In the genomic region with DNA sequence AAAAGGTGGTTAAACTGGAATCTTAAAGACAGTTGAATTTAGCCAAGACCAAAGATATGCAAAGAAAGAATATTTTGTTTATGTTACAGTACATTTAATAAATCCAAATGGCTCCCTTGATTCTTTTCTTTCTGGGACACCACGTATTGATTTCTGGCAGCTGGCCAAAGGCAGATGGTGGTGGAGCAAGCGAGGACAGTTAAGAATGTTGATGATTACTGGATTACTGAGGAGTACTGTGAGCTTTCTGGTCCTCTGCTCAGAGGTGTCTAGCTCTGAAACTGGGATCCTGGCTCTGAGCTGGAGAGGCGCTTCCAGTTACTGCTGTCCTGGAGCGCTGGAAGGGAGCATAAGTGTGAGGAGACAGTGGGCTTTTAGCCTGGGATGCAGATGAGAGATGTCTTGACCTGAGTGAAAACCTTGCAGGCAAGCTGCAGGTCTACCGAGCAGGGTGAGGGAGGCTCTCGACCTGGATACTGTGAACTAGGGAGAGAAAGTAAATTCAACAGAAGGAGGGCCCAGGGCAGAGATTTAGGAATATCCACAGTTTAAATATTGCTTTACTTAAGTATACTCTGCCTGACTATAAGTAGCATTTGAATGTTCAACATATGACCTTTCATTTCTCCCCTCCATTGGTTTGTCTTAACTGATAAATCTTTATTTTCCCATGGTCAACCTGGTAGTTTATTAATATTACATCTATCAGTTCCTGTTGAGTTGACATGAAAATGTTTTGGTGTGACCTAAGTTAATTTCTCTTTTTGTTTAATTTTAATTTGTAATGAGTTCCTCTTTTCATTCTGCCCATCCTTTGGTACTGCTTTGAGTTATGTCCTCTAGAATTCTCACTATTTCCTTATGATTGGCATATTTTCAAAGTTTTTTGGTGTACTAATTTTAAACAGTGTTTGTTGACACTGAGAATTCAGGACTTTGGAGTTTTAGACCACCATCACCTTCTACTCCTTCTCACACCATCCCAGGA, we compare ENCODE assay signal across 14 cellular contexts. TPM values are rescaled to one million over a fixed set of nuclear protein-coding genes. Genes with fewer than 3 reads are reported as not detected.
DNase-seq lines count a peak whose midpoint lies in the region; ATAC-seq, FAIRE-seq and TF ChIP-seq lines count a peak whose summit lies in the region.
"Had no signal": no experiment of that assay in that cellular context is flagged by ENCODE, and none has a peak within 500 bp of the region (broad histone marks: within the 10 kb centered on the region; RNA-seq: fewer than 3 reads in every experiment).

No MANE protein-coding gene starts in this region.

- no peaks in the 10 kb centered on the region for H4K20me1 ChIP-seq in OCI-LY1 (ENCODE audit: insufficient read depth, low read length)

- H3K27ac ChIP-seq in OCI-LY1 (ENCODE audit: low read depth, low read length, poor library complexity, severe bottlenecking) = peak overlapping the region; percentile 96

- FAIRE-seq in GM19239 (lab: Jason Lieb, UNC) = no peak

- peaks cover 83% of the 10 kb centered on the region for H3K79me2 ChIP-seq in OCI-LY1 (ENCODE audit: insufficient read depth, low read length)

- TF ChIP-seq CTCF in OCI-LY1 (IDR thresholded peaks at IDR 0.05; ENCODE audit: low read length) = no peak
- no peak for TF ChIP-seq CTCF in natural killer cell (IDR thresholded peaks at IDR 0.05)

- H3K4me1 ChIP-seq in OCI-LY1 (ENCODE audit: insufficient read depth, low read length, severe bottlenecking) = peaks cover 79% of the 10 kb centered on the region

- POLR2A ChIA-PET in activated CD4-positive, alpha-beta memory T cell treated with anti-CD3 and anti-CD28 coated beads for 36 hours (lab: Charles Lee) = no interaction called here

- H3K4me1 Mint-ChIP-seq in natural killer cell = peaks cover 86 to 98% of the 10 kb centered on the region in 2 donors
- H3K4me1 Mint-ChIP-seq in activated CD4-positive, alpha-beta memory T cell treated with anti-CD3 and anti-CD28 coated beads for 36 hours (ENCODE audit: low read depth) = peaks cover 5% of the 10 kb centered on the region

- DNase-seq in DMS79 treated with DMSO at 0.1 percent for 48 hours (lab: John Stamatoyannopoulos, UW) = peak; percentile 73
- peak; percentile 46 for DNase-seq in NCI-H128 (lab: John Stamatoyannopoulos, UW; ENCODE audit: unreplicated experiment)
- no peak for DNase-seq in natural killer cell
- no peak for DNase-seq in activated CD4-positive, alpha-beta memory T cell treated with anti-CD3 and anti-CD28 coated beads for 36 hours
- DNase-seq in GM19239 (ENCODE audit: insufficient read length, low spot score) = no peak
- no peak for DNase-seq in T-helper 9 cell
- DNase-seq in C1 segment of cervical spinal cord (lab: John Stamatoyannopoulos, UW) = no peak
- DNase-seq: activated effector memory CD4-positive, alpha-beta T cell treated with anti-CD3 and anti-CD28 coated beads, Interleukin-2, amount 50 U/mL, for 16 hours; cerebellar nuclear complex; left colon; stimulated activated CD4-positive, alpha-beta T cell treated with anti-CD3 and anti-CD28 coated beads, Interleukin-2, amount 100 ng/mL, for 24 hours had no signal

- H3K36me3 ChIP-seq in OCI-LY1 (ENCODE audit: insufficient read depth, low read length) = peaks cover 35% of the 10 kb centered on the region; the same call in 1 of the 2 replicates

- peak overlapping the region; percentile 82 for H3K4me3 ChIP-seq in OCI-LY1 (ENCODE audit: low read depth, low read length, poor library complexity, severe bottlenecking)

- peak overlapping the region; percentile 98 for H3K4me2 ChIP-seq in OCI-LY1 (ENCODE audit: low read length)

- H3K36me3 Mint-ChIP-seq in natural killer cell = no peaks in the 10 kb centered on the region
- no peaks in the 10 kb centered on the region for H3K36me3 Mint-ChIP-seq in activated CD4-positive, alpha-beta memory T cell treated with anti-CD3 and anti-CD28 coated beads for 36 hours

- no peaks in the 10 kb centered on the region for H3K27me3 ChIP-seq in OCI-LY1 (ENCODE audit: insufficient read depth, low read length)

- H3K9me3 Mint-ChIP-seq in natural killer cell = no peaks in the 10 kb centered on the region
- H3K9me3 Mint-ChIP-seq in activated CD4-positive, alpha-beta memory T cell treated with anti-CD3 and anti-CD28 coated beads for 36 hours = no peaks in the 10 kb centered on the region

- no peaks in the 10 kb centered on the region for H3K27me3 Mint-ChIP-seq in natural killer cell (ENCODE audit: low read depth in 2 of 2)
- peaks cover 60% of the 10 kb centered on the region for H3K27me3 Mint-ChIP-seq in activated CD4-positive, alpha-beta memory T cell treated with anti-CD3 and anti-CD28 coated beads for 36 hours

- no peak for ATAC-seq in natural killer cell
- ATAC-seq: activated CD4-positive, CD25-positive, alpha-beta regulatory T cell treated with anti-CD3 and anti-CD28 coated beads, Interleukin-2, amount 50 U/mL, for 24 hours; left colon had no signal

- H3K27ac Mint-ChIP-seq in natural killer cell = peak overlapping the region; percentile 93 to 97
- H3K27ac Mint-ChIP-seq in activated CD4-positive, alpha-beta memory T cell treated with anti-CD3 and anti-CD28 coated beads for 36 hours = no peak overlapping the region

- intact Hi-C loops in natural killer cell (cut with micrococcal nuclease) = no loop called here
- intact Hi-C loops in activated CD4-positive, alpha-beta memory T cell treated with anti-CD3 and anti-CD28 coated beads for 36 hours (cut with micrococcal nuclease) = no loop called here

- CTCF ChIA-PET in activated CD4-positive, alpha-beta memory T cell treated with anti-CD3 and anti-CD28 coated beads for 36 hours (lab: Charles Lee) = no interaction called here

- H3K9me2 ChIP-seq in OCI-LY1 (ENCODE audit: low read depth, low read length) = no peaks in the 10 kb centered on the region

- H3K4me3 Mint-ChIP-seq in natural killer cell = peak overlapping the region; percentile 98
- H3K4me3 Mint-ChIP-seq in activated CD4-positive, alpha-beta memory T cell treated with anti-CD3 and anti-CD28 coated beads for 36 hours = no peak overlapping the region

- H2AFZ ChIP-seq in OCI-LY1 (ENCODE audit: low read length) = no peak overlapping the region

- H3F3A ChIP-seq in OCI-LY1 (ENCODE audit: insufficient read depth, low read length) = no peaks in the 10 kb centered on the region

- peak overlapping the region; percentile 96 for H3K9ac ChIP-seq in OCI-LY1 (ENCODE audit: low read length)

- no peaks in the 10 kb centered on the region for H3K9me3 ChIP-seq in OCI-LY1 (ENCODE audit: low read length)

RNA-seq across cellular contexts. Expression of gene SYK, which starts 3.7 kb away (rescaled TPM):
- total RNA-seq in natural killer cell = 100 to 1,000 TPM in 1 of 3 donors, 10 to 100 TPM in 2; 75.5 to 104 (median 78.0) TPM
- total RNA-seq in activated CD4-positive, alpha-beta memory T cell treated with anti-CD3 and anti-CD28 coated beads for 36 hours = not detected
- total RNA-seq: RPMI7951 had no signal

Comparison
In these comparisons a context has a peak if more than half of its experiments do, and no peak if none do; other contexts are left out.
1. DNase-seq: peak in DMS79 treated with DMSO at 0.1 percent for 48 hours (single experiment) and NCI-H128 (single experiment); none in natural killer cell (single experiment), activated CD4-positive, alpha-beta memory T cell treated with anti-CD3 and anti-CD28 coated beads for 36 hours (single experiment), GM19239 (single experiment), T-helper 9 cell (single experiment) and C1 segment of cervical spinal cord (0 of 14).
2. RNA of gene SYK, which starts 3.7 kb away (total RNA-seq): 75.5 to 104 TPM in natural killer cell; not detected in activated CD4-positive, alpha-beta memory T cell treated with anti-CD3 and anti-CD28 coated beads for 36 hours; every median in the first group is over 10 times any median in the second.